ENCODE assay signal across 8 cellular contexts in the genomic region with DNA sequence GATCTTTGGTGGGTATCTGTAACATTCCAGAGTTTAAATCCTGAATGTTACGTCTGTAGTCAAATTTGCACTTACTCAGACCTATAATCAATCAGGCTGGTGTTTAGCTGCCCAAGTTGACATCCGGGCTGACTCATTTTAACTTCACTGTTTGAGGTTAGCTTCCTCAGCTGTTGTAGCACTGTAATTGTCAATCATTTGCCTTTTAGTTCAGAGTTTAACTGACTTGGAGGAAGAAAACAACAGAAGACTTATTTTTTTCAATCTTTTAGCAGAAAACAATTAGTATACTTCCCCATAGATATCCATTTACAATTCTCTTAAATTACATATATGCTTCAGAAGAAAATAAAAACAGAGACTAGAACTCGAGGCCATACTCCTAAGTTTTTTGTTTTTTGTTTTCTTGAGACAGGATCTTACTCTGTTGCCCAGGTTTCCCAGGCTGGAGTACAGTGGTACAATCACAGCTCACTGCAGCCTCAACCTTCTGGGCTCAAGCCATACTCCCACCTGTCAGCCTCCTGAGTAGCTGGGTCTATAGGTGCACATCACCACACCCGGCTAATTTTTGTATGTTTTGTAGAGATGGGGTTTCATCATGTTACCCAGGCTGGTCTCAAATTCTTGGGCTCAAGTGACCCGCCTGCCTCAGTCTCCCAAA. TPM values are rescaled to one million over a fixed set of nuclear protein-coding genes. Genes with fewer than 3 reads are reported as not detected.
A peak's percentile ranks its signal among the peaks of the same experiment; 100 is the strongest.
DNase-seq lines count a peak whose midpoint lies in the region; ATAC-seq and TF ChIP-seq lines count a peak whose summit lies in the region.

No MANE protein-coding gene starts in this region.

- intact Hi-C loops in lower leg skin (cut with DNase I; ENCODE audit: low total_unique reads): no loop called here

- TF ChIP-seq CTCF in lower leg skin (IDR thresholded peaks at IDR 0.05): no peak

- ATAC-seq in GM21786 (IDR thresholded peaks at IDR 0.05; ENCODE audit: unreplicated experiment): peak; percentile 99

- TF ChIP-seq POLR2A in lower leg skin (IDR thresholded peaks at IDR 0.05): no peak

- 80 to 88% methylated on average over 5 of the region's 5 CpGs for WGBS in lower leg skin, 2 donors

- H3K4me3 ChIP-seq in lower leg skin (ENCODE audit: low read depth, poor library complexity, severe bottlenecking): no peak overlapping the region

- peak; percentile 18 for DNase-seq in DMS53 (lab: John Stamatoyannopoulos, UW)
- no peak for DNase-seq in DMS53 treated with DMSO at 0.1 percent for 48 hours (lab: John Stamatoyannopoulos, UW; ENCODE audit: unreplicated experiment)
- DNase-seq in LHCN-M2 (ENCODE audit: low read depth): peak; percentile 100
- peak; percentile 95 for DNase-seq in dermis blood vessel endothelial cell
- no peak for DNase-seq in activated gamma-delta T cell (lab: John Stamatoyannopoulos, UW)
- no peak for DNase-seq in GOT3 (lab: John Stamatoyannopoulos, UW)
- DNase-seq in lower leg skin (ENCODE audit: low spot score in 2 of 2): no peak

RNA-seq across cellular contexts. Expression of gene LRRC17, which starts 38.5 kb away (rescaled TPM):
- 1,139 and 1,308 TPM in 2 replicates for total RNA-seq in LHCN-M2 (2014; rRNA removed)
- 473 TPM for polyA plus RNA-seq in LHCN-M2 (2012)
- 1.2 and 2.0 TPM in 2 replicates for total RNA-seq in dermis blood vessel endothelial cell
- total RNA-seq in lower leg skin: 1 to 10 TPM; 1.1 to 4.4 (median 3.2) TPM

Comparison
In these comparisons a context has a peak if more than half of its experiments do, and no peak if none do; other contexts are left out.
1. DNase-seq: peak in DMS53 (single experiment), LHCN-M2 (single experiment) and dermis blood vessel endothelial cell (single experiment); none in DMS53 treated with DMSO at 0.1 percent for 48 hours (single experiment), activated gamma-delta T cell (single experiment), GOT3 (single experiment) and lower leg skin (0 of 2).
2. RNA of gene LRRC17, which starts 38.5 kb away (total RNA-seq): 1,139 to 1,308 TPM in LHCN-M2; 1.1 to 4.4 TPM in lower leg skin and 1.2 to 2.0 TPM in dermis blood vessel endothelial cell; every median in the first group is over 100 times any median in the second.